ENCODE assay signal across 2 cellular contexts in genomic region chr21:17513214-17514123, GRCh38.
TF ChIP-seq lines count a peak whose summit lies in the region.

No MANE protein-coding gene starts in this region.

TF ChIP-seq in SK-N-SH, 30 proteins besides CTCF, POLR2A, EP300 and RAD21:
- TF ChIP-seq FOSL2 (IDR thresholded peaks at IDR 0.05; ENCODE audit: borderline replicate concordance, low read depth) (no peak), MXI1 (IDR thresholded peaks at IDR 0.05; ENCODE audit: low read depth, low read length) (peak; percentile 62; the same call in 1 of the 2 replicates)
TF ChIP-seq in SK-N-SH: peak in this region for 1.

TF ChIP-seq in K562, 482 proteins besides CTCF, POLR2A, EP300 and RAD21:
- TF ChIP-seq ZMIZ1 (IDR thresholded peaks at IDR 0.05; ENCODE audit: low read depth in 2 of 2, low read length in 2 of 2) (no peak), HDAC8 (tag; IDR thresholded peaks at IDR 0.05) (no peak), SRSF9 (IDR thresholded peaks at IDR 0.05; ENCODE audit: borderline replicate concordance, low read depth, low read length) (no peak), HMGN3 (IDR thresholded peaks at IDR 0.05; ENCODE audit: borderline replicate concordance, extremely low read depth, insufficient read length, low read depth, low read length) (no peak), MTA3 (IDR thresholded peaks at IDR 0.05; ENCODE audit: borderline replicate concordance) (no peak), ZNF780A (CRISPR knock-in tag; IDR thresholded peaks at IDR 0.05) (no peak), CHD1 (IDR thresholded peaks at IDR 0.05; ENCODE audit: low read length) (no peak), SMARCC2 (IDR thresholded peaks at IDR 0.05; ENCODE audit: low read depth) (no peak)
